Comparison of ENCODE assay signal across 8 cellular contexts in the genomic region with DNA sequence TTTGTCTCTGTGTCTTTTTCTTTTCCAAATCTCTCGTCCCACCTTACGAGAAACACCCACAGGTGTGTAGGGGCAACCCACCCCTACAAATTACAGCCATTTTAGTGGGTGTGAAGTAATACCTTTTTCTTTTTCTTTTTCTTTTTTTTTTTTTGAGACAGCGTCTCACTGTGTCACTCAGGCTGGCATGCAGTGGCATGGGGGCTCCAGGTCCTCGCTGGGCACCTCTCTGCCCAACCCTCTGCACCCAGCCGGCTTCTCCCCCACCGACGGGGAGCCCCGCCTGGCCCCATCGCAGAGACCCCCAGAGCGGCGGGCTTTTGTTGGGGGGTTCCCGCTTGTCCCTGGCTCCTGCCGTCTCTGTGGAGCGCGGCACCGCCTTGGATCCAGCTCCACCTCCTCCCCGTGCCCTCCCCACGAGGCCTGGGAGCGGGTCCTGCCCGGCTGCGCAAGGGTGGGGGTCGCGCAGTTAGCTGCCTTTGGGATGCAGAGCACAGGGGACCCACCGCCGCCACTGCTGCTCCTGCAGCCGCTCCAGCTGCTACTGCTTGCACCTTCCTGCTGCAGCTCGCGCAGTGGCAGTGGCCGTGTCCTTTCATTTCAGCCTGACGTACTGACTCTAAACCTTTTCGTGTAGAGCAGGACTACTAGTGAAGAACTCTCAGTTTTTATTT. TPM values are rescaled to one million over a fixed set of nuclear protein-coding genes. Genes with fewer than 3 reads are reported as not detected.
DNase-seq lines count a peak whose midpoint lies in the region; ATAC-seq and TF ChIP-seq lines count a peak whose summit lies in the region.

No MANE protein-coding gene starts in this region.

- POLR2A ChIA-PET in Panc1 (lab: Charles Lee), result no interaction called here

- in situ Hi-C loops in Panc1 (cut with HindIII; ENCODE audit: low pct_unique_long_range_greater_than_20kb, low sequenced_read_pairs), result no loop called here

- intact Hi-C loops in CD14-positive monocyte (cut with micrococcal nuclease) (no loop called here), Panc1 (cut with micrococcal nuclease; ENCODE audit: unreplicated experiment) (no loop called here), left lung (cut with DNase I) (no loop called here)

- H3K36me3 ChIP-seq in Panc1 (ENCODE audit: control insufficient read depth, insufficient read depth, low read length), result no peaks in the 10 kb centered on the region
- no peaks in the 10 kb centered on the region for H3K36me3 ChIP-seq in left lung

- no TSS peak for BruUV-seq in Panc1 (replicated peaks; lab: Mats Ljungman, UMichigan)

- DNase-seq in CD14-positive monocyte (ENCODE audit: low spot score), result no peak
- DNase-seq in Panc1 (ENCODE audit: low read depth, low spot score), result no peak
- DNase-seq in left lung, result peak; percentile 47 to 88
- DNase-seq in stimulated activated naive B cell treated with anti-CD40 and anti-IgM and Interleukin-4, amounts not matched to agents 10 μg/mL and 1 μg/mL and 100 μg/mL, for 72 hours, result no peak
- no peak for DNase-seq in SIG-M5 treated with dmso at 0.1 percent for 504 hours (lab: John Stamatoyannopoulos, UW; ENCODE audit: unreplicated experiment)
- DNase-seq in HuH-7.5 (ENCODE audit: low spot score), result no peak

- H3K27ac Mint-ChIP-seq in CD14-positive monocyte (no peak overlapping the region), brain (no peak overlapping the region)
- H3K27ac Mint-ChIP-seq in stimulated activated naive B cell treated with anti-CD40 and anti-IgM and Interleukin-4, amounts not matched to agents 10 μg/mL and 1 μg/mL and 100 μg/mL, for 72 hours, result no peak overlapping the region

- H3K4me3 ChIP-seq in Panc1 (ENCODE audit: low read depth in 2 of 2, low read length in 2 of 2) (peak overlapping the region; percentile 57 to 69), left lung (peak overlapping the region; percentile 38 to 39)

- H3K36me3 Mint-ChIP-seq in CD14-positive monocyte (peaks cover 0 to 4% of the 10 kb centered on the region in 2 donors), brain (no peaks in the 10 kb centered on the region)
- peaks cover 8% of the 10 kb centered on the region in 2 donors for H3K36me3 Mint-ChIP-seq in stimulated activated naive B cell treated with anti-CD40 and anti-IgM and Interleukin-4, amounts not matched to agents 10 μg/mL and 1 μg/mL and 100 μg/mL, for 72 hours

- no peaks in the 10 kb centered on the region for H3K4me1 ChIP-seq in Panc1 (ENCODE audit: control insufficient read depth, insufficient read depth, low read length)
- H3K4me1 ChIP-seq in left lung, result peaks cover 6 to 11% of the 10 kb centered on the region in 2 donors

- no peaks in the 10 kb centered on the region for H3K27me3 ChIP-seq in Panc1 (ENCODE audit: control insufficient read depth, insufficient read depth, low read length)
- H3K27me3 ChIP-seq in left lung, result peaks cover 0 to 9% of the 10 kb centered on the region in 2 donors

- peak; percentile 58 for ATAC-seq in GM21576 (IDR thresholded peaks at IDR 0.05; ENCODE audit: unreplicated experiment)
- peak; percentile 92 for ATAC-seq in Panc1
- peak; percentile 61 for ATAC-seq in left lung
- peak; percentile 69 to 72 for ATAC-seq in stimulated activated naive B cell treated with anti-CD40 and anti-IgM and Interleukin-4, amounts not matched to agents 10 μg/mL and 1 μg/mL and 100 μg/mL, for 72 hours (replicated peaks)

- H3K27me3 Mint-ChIP-seq in CD14-positive monocyte (ENCODE audit: low read depth in 3 of 3) (peaks cover 8 to 16% (median 15%) of the 10 kb centered on the region in 3 donors), brain (peaks cover 11% of the 10 kb centered on the region)
- H3K27me3 Mint-ChIP-seq in stimulated activated naive B cell treated with anti-CD40 and anti-IgM and Interleukin-4, amounts not matched to agents 10 μg/mL and 1 μg/mL and 100 μg/mL, for 72 hours, result peaks cover 18 to 38% of the 10 kb centered on the region in 2 donors

- TF ChIP-seq CTCF in CD14-positive monocyte (IDR thresholded peaks at IDR 0.05), result no peak
- no peak for TF ChIP-seq CTCF in Panc1 (IDR thresholded peaks at IDR 0.05)
- no peak for TF ChIP-seq CTCF in brain (conservative IDR thresholded peaks at IDR 0.05)
- no peak for TF ChIP-seq CTCF in left lung (IDR thresholded peaks at IDR 0.05)

- no peak overlapping the region for H3K27ac ChIP-seq in Panc1 (ENCODE audit: low read length)
- peak overlapping the region in 1 of 2 donors; percentile 67 for H3K27ac ChIP-seq in left lung

- H3K4me1 Mint-ChIP-seq in CD14-positive monocyte (peaks cover 5% of the 10 kb centered on the region), brain (no peaks in the 10 kb centered on the region)
- peaks cover 0 to 14% of the 10 kb centered on the region in 2 donors for H3K4me1 Mint-ChIP-seq in stimulated activated naive B cell treated with anti-CD40 and anti-IgM and Interleukin-4, amounts not matched to agents 10 μg/mL and 1 μg/mL and 100 μg/mL, for 72 hours

- CTCF ChIA-PET in Panc1 (lab: Charles Lee), result no interaction called here

- H3K9me3 ChIP-seq in Panc1 (ENCODE audit: control insufficient read depth, insufficient read depth, low read depth, low read length) (peaks cover 17% of the 10 kb centered on the region; the same call in 1 of the 2 replicates), left lung (peaks cover 0 to 28% of the 10 kb centered on the region in 2 donors)

- H3K4me3 Mint-ChIP-seq in CD14-positive monocyte (peak overlapping the region; percentile 78 to 86), brain (peak overlapping the region in 4 of 5 experiments; percentile 67 to 73 (median 70))
- H3K4me3 Mint-ChIP-seq in stimulated activated naive B cell treated with anti-CD40 and anti-IgM and Interleukin-4, amounts not matched to agents 10 μg/mL and 1 μg/mL and 100 μg/mL, for 72 hours, result peak overlapping the region; percentile 70 to 80

- peaks cover 24 to 55% (median 48%) of the 10 kb centered on the region in 7 donors for H3K9me3 Mint-ChIP-seq in CD14-positive monocyte
- peaks cover 17 to 38% (median 27%) of the 10 kb centered on the region in 5 experiments for H3K9me3 Mint-ChIP-seq in brain
- H3K9me3 Mint-ChIP-seq in stimulated activated naive B cell treated with anti-CD40 and anti-IgM and Interleukin-4, amounts not matched to agents 10 μg/mL and 1 μg/mL and 100 μg/mL, for 72 hours, result peaks cover 5 to 9% of the 10 kb centered on the region in 2 donors

RNA-seq across cellular contexts. Expression of gene NVL, which starts 10.9 kb away (rescaled TPM):
- polyA plus RNA-seq in CD14-positive monocyte (1 to 10 TPM; 8.4 to 9.6 TPM), brain (ENCODE audit: insufficient read depth, low read depth, low replicate concordance) (19.1 TPM)
- total RNA-seq in Panc1 (2021; ENCODE audit: unreplicated experiment) (25.0 TPM), left lung (10 to 100 TPM; 22.4 to 25.0 TPM)
- polyA plus RNA-seq in Panc1 (2012; ENCODE audit: insufficient read length), result 10.4 TPM

RNA-seq across cellular contexts. Expression of gene CNIH4, which starts 15.8 kb away (rescaled TPM):
- polyA plus RNA-seq in CD14-positive monocyte, result 100 to 1,000 TPM in 1 of 2 donors, 10 to 100 TPM in 1; 94.7 to 106 TPM
- total RNA-seq in Panc1 (2021; ENCODE audit: unreplicated experiment), result 53.8 TPM
- polyA plus RNA-seq in Panc1 (2012; ENCODE audit: insufficient read length), result 48.9 TPM
- polyA plus RNA-seq in brain (ENCODE audit: insufficient read depth, low read depth, low replicate concordance), result 33.5 TPM
- 10 to 100 TPM; 70.8 to 87.4 TPM for total RNA-seq in left lung

Comparison
In these comparisons a context has a peak if more than half of its experiments do, and no peak if none do; other contexts are left out.
1. DNase-seq: peak in left lung (2 of 2); none in CD14-positive monocyte (single experiment), Panc1 (single experiment), stimulated activated naive B cell treated with anti-CD40 and anti-IgM and Interleukin-4, amounts not matched to agents 10 μg/mL and 1 μg/mL and 100 μg/mL, for 72 hours (single experiment), SIG-M5 treated with dmso at 0.1 percent for 504 hours (single experiment) and HuH-7.5 (single experiment).
2. Peak in every context shown above with its lines, with median percentiles within 50 percentile points of each other: H3K4me3 Mint-ChIP-seq and ATAC-seq.